ENCODE assay signal across 27 cellular contexts in the genomic region with DNA sequence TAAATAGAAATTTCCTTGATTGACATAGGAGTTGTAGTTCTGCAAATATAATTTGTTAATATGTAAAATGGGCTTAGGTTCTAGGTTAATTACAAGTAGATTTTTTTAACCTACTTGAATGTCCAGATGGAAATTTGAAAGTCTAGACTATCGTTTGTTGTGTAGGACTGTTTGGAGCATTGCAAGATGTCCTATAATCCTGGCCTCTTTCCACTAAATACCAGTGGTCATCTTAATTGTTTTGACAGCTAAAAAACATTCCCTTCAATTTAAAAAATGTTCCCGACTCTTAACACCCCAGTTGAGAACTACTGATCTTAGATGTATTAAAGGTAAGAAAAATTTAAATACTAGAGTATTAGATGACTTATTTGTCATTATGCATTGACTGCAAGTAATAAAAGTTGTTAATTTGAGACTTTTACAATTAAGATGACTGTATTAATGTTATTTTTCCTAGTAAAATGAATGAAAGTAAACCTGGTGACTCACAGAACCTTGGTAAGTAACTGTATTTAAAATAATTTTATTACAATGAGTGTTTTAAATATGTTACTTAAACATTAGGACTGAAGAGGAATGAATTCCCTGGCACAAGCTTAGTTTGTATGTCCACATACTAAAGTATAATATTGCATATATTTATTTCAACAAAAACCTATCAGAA.
"Had no signal": no experiment of that assay in that cellular context is flagged by ENCODE, and none has a peak within 500 bp of the region (broad histone marks: within the 10 kb centered on the region; RNA-seq: fewer than 3 reads in every experiment).

No MANE protein-coding gene starts in this region.

- H3K27me3 ChIP-seq: brain microvascular endothelial cell, esophagus squamous epithelium, foreskin keratinocyte, left lung, spleen, upper lobe of right lung had no signal

- H3K9me3 ChIP-seq: esophagus squamous epithelium, psoas muscle, upper lobe of right lung had no signal

- H3K36me3 ChIP-seq: brain microvascular endothelial cell, upper lobe of right lung had no signal

- FAIRE-seq: endothelial cell of umbilical vein, keratinocyte had no signal

- H3K27ac ChIP-seq: brain microvascular endothelial cell, esophagus squamous epithelium, foreskin keratinocyte, left lung, psoas muscle, spleen, upper lobe of right lung had no signal

- ATAC-seq: activated CD8-positive, alpha-beta memory T cell treated with anti-CD3 and anti-CD28 coated beads, Interleukin-2, amount 10 ng/mL, durations not matched to agents 7 days and 5 days; activated T-helper 17 cell treated with anti-CD3 and anti-CD28 coated beads, Interleukin-2, amount 50 U/mL, for 72 hours; foreskin keratinocyte; left lung; psoas muscle; sciatic nerve; stimulated activated memory B cell treated with anti-CD40 and anti-IgM and Interleukin-4, amounts not matched to agents 10 μg/mL and 1 μg/mL and 100 μg/mL, for 72 hours; upper lobe of right lung had no signal

- H3K4me1 ChIP-seq: esophagus squamous epithelium, foreskin keratinocyte, left lung, psoas muscle, upper lobe of right lung had no signal

- H3K27ac Mint-ChIP-seq: activated B cell treated with CpG ODN at 0.5 μM for 24 hours; activated CD4-positive, alpha-beta memory T cell treated with anti-CD3 and anti-CD28 coated beads, Interleukin-2, amount 10 ng/mL, durations not matched to agents 7 days and 5 days; activated CD8-positive, alpha-beta memory T cell treated with anti-CD3 and anti-CD28 coated beads, Interleukin-2, amount 10 ng/mL, durations not matched to agents 7 days and 5 days; activated naive CD8-positive, alpha-beta T cell treated with anti-CD3 and anti-CD28 coated beads for 36 hours; activated T-helper 17 cell treated with anti-CD3 and anti-CD28 coated beads, Interleukin-2, amount 50 U/mL, for 72 hours; mesothelial cell of epicardium; stimulated activated memory B cell treated with anti-CD40 and anti-IgM and Interleukin-4, amounts not matched to agents 10 μg/mL and 1 μg/mL and 100 μg/mL, for 72 hours had no signal

- H3K4me3 ChIP-seq: esophagus squamous epithelium, left lung, psoas muscle, spleen, upper lobe of right lung had no signal

- H3K27me3 Mint-ChIP-seq: activated B cell treated with CpG ODN at 0.5 μM for 24 hours; activated CD4-positive, alpha-beta memory T cell treated with anti-CD3 and anti-CD28 coated beads, Interleukin-2, amount 10 ng/mL, durations not matched to agents 7 days and 5 days; activated CD8-positive, alpha-beta memory T cell treated with anti-CD3 and anti-CD28 coated beads, Interleukin-2, amount 10 ng/mL, durations not matched to agents 7 days and 5 days; activated naive CD8-positive, alpha-beta T cell treated with anti-CD3 and anti-CD28 coated beads for 36 hours; activated T-helper 17 cell treated with anti-CD3 and anti-CD28 coated beads, Interleukin-2, amount 50 U/mL, for 72 hours; stimulated activated memory B cell treated with anti-CD40 and anti-IgM and Interleukin-4, amounts not matched to agents 10 μg/mL and 1 μg/mL and 100 μg/mL, for 72 hours had no signal

- DNase-seq: activated B cell treated with CpG ODN at 0.5 μM for 24 hours; activated CD4-positive, alpha-beta memory T cell treated with anti-CD3 and anti-CD28 coated beads, Interleukin-2, amount 10 ng/mL, durations not matched to agents 7 days and 5 days; activated CD4-positive, alpha-beta T cell treated with anti-CD3 and anti-CD28 coated beads for 4 hours; activated CD8-positive, alpha-beta memory T cell treated with anti-CD3 and anti-CD28 coated beads, Interleukin-2, amount 10 ng/mL, durations not matched to agents 7 days and 5 days; activated naive CD4-positive, alpha-beta T cell; activated naive CD8-positive, alpha-beta T cell treated with anti-CD3 and anti-CD28 coated beads for 36 hours; amygdala; brain microvascular endothelial cell; central memory CD4-positive, alpha-beta T cell; effector CD8-positive, alpha-beta T cell; esophagus squamous epithelium; foreskin keratinocyte; glutamatergic neuron; hypothalamus; left lung; psoas muscle; spleen; stimulated activated CD4-positive, alpha-beta T cell treated with anti-CD3 and anti-CD28 coated beads, Interleukin-4, amount 100 ng/mL, for 4 hours; T-helper 1 cell; T-helper 9 cell; upper lobe of right lung had no signal

- H3K4me3 Mint-ChIP-seq: activated B cell treated with CpG ODN at 0.5 μM for 24 hours; activated CD4-positive, alpha-beta memory T cell treated with anti-CD3 and anti-CD28 coated beads, Interleukin-2, amount 10 ng/mL, durations not matched to agents 7 days and 5 days; activated CD8-positive, alpha-beta memory T cell treated with anti-CD3 and anti-CD28 coated beads, Interleukin-2, amount 10 ng/mL, durations not matched to agents 7 days and 5 days; activated naive CD8-positive, alpha-beta T cell treated with anti-CD3 and anti-CD28 coated beads for 36 hours; activated T-helper 17 cell treated with anti-CD3 and anti-CD28 coated beads, Interleukin-2, amount 50 U/mL, for 72 hours; mesothelial cell of epicardium; stimulated activated memory B cell treated with anti-CD40 and anti-IgM and Interleukin-4, amounts not matched to agents 10 μg/mL and 1 μg/mL and 100 μg/mL, for 72 hours had no signal
